25 cellular contexts compared by ENCODE assay signal in genomic region chr14:61459229-61459628, GRCh38.
DNase-seq lines count a peak whose midpoint lies in the region; ATAC-seq and TF ChIP-seq lines count a peak whose summit lies in the region.
"Had no signal": no experiment of that assay in that cellular context is flagged by ENCODE, and none has a peak within 500 bp of the region (broad histone marks: within the 10 kb centered on the region; RNA-seq: fewer than 3 reads in every experiment).

No MANE protein-coding gene starts in this region.

- H3K27ac ChIP-seq in DND-41 (ENCODE audit: low read length), result peak overlapping the region; percentile 48; the same call in 1 of the 2 replicates
- H3K27ac ChIP-seq: body of pancreas, epithelial cell of prostate, heart left ventricle, KMS-11, neutrophil, PC-9, prostate gland, uterus had no signal

- peaks cover 97% of the 10 kb centered on the region for H3K36me3 ChIP-seq in DND-41 (ENCODE audit: insufficient read depth, low read length)
- H3K36me3 ChIP-seq: neutrophil, uterus had no signal

- peak overlapping the region; percentile 61 for H3K27ac Mint-ChIP-seq in activated T-helper 2 cell treated with anti-CD3 and anti-CD28 coated beads, Interferon-gamma antibody, Interleukin-2, Interleukin-4, amounts not matched to agents 10 μg/mL and 5 μg/mL and 100 μg/mL, durations not matched to agents 14 hours and 24 hours and 36 hours
- peak overlapping the region in 9 of 10 donors; percentile 41 to 88 (median 82) for H3K27ac Mint-ChIP-seq in naive thymus-derived CD8-positive, alpha-beta T cell
- H3K27ac Mint-ChIP-seq: B cell, GM23338 had no signal

- H3K4me1 ChIP-seq in DND-41 (ENCODE audit: insufficient read depth, low read length), result peaks cover 39% of the 10 kb centered on the region
- H3K4me1 ChIP-seq: Caco-2, prostate gland, uterus had no signal

- intact Hi-C loops in activated T-helper 2 cell treated with anti-CD3 and anti-CD28 coated beads, Interferon-gamma antibody, Interleukin-2, Interleukin-4, amounts not matched to agents 10 μg/mL and 5 μg/mL and 100 μg/mL, durations not matched to agents 14 hours and 24 hours and 36 hours (cut with micrococcal nuclease), result no loop called here

- POLR2A ChIA-PET in naive thymus-derived CD8-positive, alpha-beta T cell (lab: Charles Lee), result no interaction called here

- H3K9me3 ChIP-seq in DND-41 (ENCODE audit: insufficient read depth, low read length, severe bottlenecking), result no peaks in the 10 kb centered on the region
- H3K9me3 ChIP-seq: body of pancreas, Caco-2, neutrophil, prostate gland, uterus had no signal

- H3K9me3 Mint-ChIP-seq in activated T-cell treated with anti-CD3 and anti-CD28 coated beads, Interleukin-2, amount 50 U/mL, for 4 hours, result peaks cover 3% of the 10 kb centered on the region
- H3K9me3 Mint-ChIP-seq in activated T-helper 2 cell treated with anti-CD3 and anti-CD28 coated beads, Interferon-gamma antibody, Interleukin-2, Interleukin-4, amounts not matched to agents 10 μg/mL and 5 μg/mL and 100 μg/mL, durations not matched to agents 14 hours and 24 hours and 36 hours, result peaks cover 10% of the 10 kb centered on the region
- peaks cover 0 to 9% (median 0%) of the 10 kb centered on the region in 9 donors for H3K9me3 Mint-ChIP-seq in naive thymus-derived CD8-positive, alpha-beta T cell
- H3K9me3 Mint-ChIP-seq: GM23338 had no signal

- no peaks in the 10 kb centered on the region for H3K27me3 Mint-ChIP-seq in activated T-cell treated with anti-CD3 and anti-CD28 coated beads, Interleukin-2, amount 50 U/mL, for 4 hours (ENCODE audit: low read depth)
- H3K27me3 Mint-ChIP-seq in activated T-helper 2 cell treated with anti-CD3 and anti-CD28 coated beads, Interferon-gamma antibody, Interleukin-2, Interleukin-4, amounts not matched to agents 10 μg/mL and 5 μg/mL and 100 μg/mL, durations not matched to agents 14 hours and 24 hours and 36 hours (ENCODE audit: low read depth), result no peaks in the 10 kb centered on the region
- H3K27me3 Mint-ChIP-seq in naive thymus-derived CD8-positive, alpha-beta T cell, result no peaks in the 10 kb centered on the region
- H3K27me3 Mint-ChIP-seq: B cell had no signal

- no peak for ATAC-seq in activated T-cell treated with anti-CD3 and anti-CD28 coated beads, Interleukin-2, amount 50 U/mL, for 4 hours
- ATAC-seq in DND-41 (ENCODE audit: insufficient read depth, low read depth), result no peak
- ATAC-seq in naive thymus-derived CD8-positive, alpha-beta T cell, result no peak
- ATAC-seq: activated CD4-positive, CD25-positive, alpha-beta regulatory T cell treated with anti-CD3 and anti-CD28 coated beads, Interleukin-2, amount 50 U/mL, for 24 hours; body of pancreas; GM23338; heart left ventricle had no signal

- peak; percentile 13 to 14 for DNase-seq in activated T-cell treated with anti-CD3 and anti-CD28 coated beads, Interleukin-2, amount 50 U/mL, for 48 hours
- no peak for DNase-seq in activated T-cell treated with anti-CD3 and anti-CD28 coated beads, Interleukin-2, amount 50 U/mL, for 4 hours
- DNase-seq in DND-41, result no peak
- no peak for DNase-seq in activated T-helper 2 cell treated with anti-CD3 and anti-CD28 coated beads, Interferon-gamma antibody, Interleukin-2, Interleukin-4, amounts not matched to agents 10 μg/mL and 5 μg/mL and 100 μg/mL, durations not matched to agents 14 hours and 24 hours and 36 hours (ENCODE audit: low spot score)
- no peak for DNase-seq in naive thymus-derived CD8-positive, alpha-beta T cell
- no peak for DNase-seq in activated CD4-positive, CD25-positive, alpha-beta regulatory T cell treated with anti-CD3 and anti-CD28 coated beads, Interleukin-2, amount 50 U/mL, for 72 hours
- no peak for DNase-seq in central memory CD4-positive, alpha-beta T cell
- DNase-seq in activated CD4-positive, CD25-positive, alpha-beta regulatory T cell (lab: John Stamatoyannopoulos, UW), result no peak
- DNase-seq: body of pancreas, DMS79, heart left ventricle, NCI-H2171, NCI-H524, PC-9, Right ventricle myocardium superior, substantia nigra, uterus had no signal

- H3K79me2 ChIP-seq in DND-41 (ENCODE audit: insufficient read depth, low read length), result peaks cover 62% of the 10 kb centered on the region

- no peak overlapping the region for H3K9ac ChIP-seq in DND-41 (ENCODE audit: low read depth, low read length)
- H3K9ac ChIP-seq: KMS-11 had no signal

- H3K27me3 ChIP-seq in DND-41 (ENCODE audit: insufficient read depth, low read length, poor library complexity), result no peaks in the 10 kb centered on the region
- H3K27me3 ChIP-seq: body of pancreas, heart left ventricle, neutrophil, uterus had no signal

- H3K4me2 ChIP-seq in DND-41 (ENCODE audit: insufficient read depth, low read length), result no peak overlapping the region
- H3K4me2 ChIP-seq: GM23338, KMS-11, PC-9 had no signal

- no peak overlapping the region for H3K4me3 Mint-ChIP-seq in activated T-cell treated with anti-CD3 and anti-CD28 coated beads, Interleukin-2, amount 50 U/mL, for 4 hours
- no peak overlapping the region for H3K4me3 Mint-ChIP-seq in activated T-helper 2 cell treated with anti-CD3 and anti-CD28 coated beads, Interferon-gamma antibody, Interleukin-2, Interleukin-4, amounts not matched to agents 10 μg/mL and 5 μg/mL and 100 μg/mL, durations not matched to agents 14 hours and 24 hours and 36 hours (ENCODE audit: low read depth)
- H3K4me3 Mint-ChIP-seq in naive thymus-derived CD8-positive, alpha-beta T cell, result peak overlapping the region in 2 of 10 donors; percentile 44 to 61
- H3K4me3 Mint-ChIP-seq: B cell, GM23338 had no signal

- H3K4me1 Mint-ChIP-seq in activated T-cell treated with anti-CD3 and anti-CD28 coated beads, Interleukin-2, amount 50 U/mL, for 4 hours (ENCODE audit: low read depth), result peaks cover 76% of the 10 kb centered on the region
- H3K4me1 Mint-ChIP-seq in activated T-helper 2 cell treated with anti-CD3 and anti-CD28 coated beads, Interferon-gamma antibody, Interleukin-2, Interleukin-4, amounts not matched to agents 10 μg/mL and 5 μg/mL and 100 μg/mL, durations not matched to agents 14 hours and 24 hours and 36 hours (ENCODE audit: low read depth), result peaks cover 56% of the 10 kb centered on the region
- peaks cover 37 to 84% (median 77%) of the 10 kb centered on the region in 4 donors for H3K4me1 Mint-ChIP-seq in naive thymus-derived CD8-positive, alpha-beta T cell

- no peak for TF ChIP-seq CTCF in DND-41 (IDR thresholded peaks at IDR 0.05; ENCODE audit: borderline replicate concordance, extremely low read depth, low read length, poor library complexity, severe bottlenecking)

- H2AFZ ChIP-seq in DND-41 (ENCODE audit: low read depth, low read length), result no peak overlapping the region
- H2AFZ ChIP-seq: GM23338, PC-9 had no signal

- H3K4me3 ChIP-seq in DND-41 (ENCODE audit: low read depth in 1 of 2, low read length in 2 of 2), result no peak overlapping the region
- H3K4me3 ChIP-seq: body of pancreas, GM23338, heart left ventricle, PC-9, prostate gland, uterus had no signal

- H4K20me1 ChIP-seq in DND-41 (ENCODE audit: insufficient read depth, low read length), result 0 out of 2 replicates have a peak, but pooled peaks cover 4% of the 10 kb centered on the region

- H3K36me3 Mint-ChIP-seq in activated T-cell treated with anti-CD3 and anti-CD28 coated beads, Interleukin-2, amount 50 U/mL, for 4 hours (ENCODE audit: insufficient read depth), result peaks cover 67% of the 10 kb centered on the region
- peaks cover 86% of the 10 kb centered on the region for H3K36me3 Mint-ChIP-seq in activated T-helper 2 cell treated with anti-CD3 and anti-CD28 coated beads, Interferon-gamma antibody, Interleukin-2, Interleukin-4, amounts not matched to agents 10 μg/mL and 5 μg/mL and 100 μg/mL, durations not matched to agents 14 hours and 24 hours and 36 hours (ENCODE audit: low read depth)
- peaks cover 28 to 96% (median 63%) of the 10 kb centered on the region in 3 donors for H3K36me3 Mint-ChIP-seq in naive thymus-derived CD8-positive, alpha-beta T cell

Comparison
In these comparisons a context has a peak if more than half of its experiments do, and no peak if none do; other contexts are left out.
1. DNase-seq: peak in activated T-cell treated with anti-CD3 and anti-CD28 coated beads, Interleukin-2, amount 50 U/mL, for 48 hours (2 of 2); none in activated T-cell treated with anti-CD3 and anti-CD28 coated beads, Interleukin-2, amount 50 U/mL, for 4 hours (single experiment), DND-41 (single experiment), activated T-helper 2 cell treated with anti-CD3 and anti-CD28 coated beads, Interferon-gamma antibody, Interleukin-2, Interleukin-4, amounts not matched to agents 10 μg/mL and 5 μg/mL and 100 μg/mL, durations not matched to agents 14 hours and 24 hours and 36 hours (single experiment), naive thymus-derived CD8-positive, alpha-beta T cell (0 of 10), activated CD4-positive, CD25-positive, alpha-beta regulatory T cell treated with anti-CD3 and anti-CD28 coated beads, Interleukin-2, amount 50 U/mL, for 72 hours (single experiment), central memory CD4-positive, alpha-beta T cell (single experiment) and activated CD4-positive, CD25-positive, alpha-beta regulatory T cell (0 of 4).